8 cellular contexts compared by ENCODE assay signal in genomic region chr21:25881524-25882376, GRCh38.
A peak's percentile ranks its signal among the peaks of the same experiment; 100 is the strongest.
DNase-seq lines count a peak whose midpoint lies in the region; ATAC-seq and TF ChIP-seq lines count a peak whose summit lies in the region.

No MANE protein-coding gene starts in this region.

- DNase-seq in DMS53 (lab: John Stamatoyannopoulos, UW) (peak; percentile 65), GM20000 (ENCODE audit: low spot score) (peak; percentile 68), PC-3 (peak; percentile 73), fibroblast of lung (ENCODE audit: low read depth in 2 of 2) (peak; percentile 41 to 70), neural progenitor cell (ENCODE audit: low spot score) (peak; percentile 57), thyroid gland (peak; percentile 56 to 65)
- DNase-seq in activated T-cell treated with anti-CD3 and anti-CD28 coated beads, Interleukin-2, amount 50 U/mL, for 1 hour: peak; percentile 56

- H3K4me1 ChIP-seq in PC-3 (ENCODE audit: insufficient read depth, low read length): peaks cover 34% of the 10 kb centered on the region
- no peaks in the 10 kb centered on the region for H3K4me1 ChIP-seq in fibroblast of lung (ENCODE audit: control insufficient read depth, extremely low read depth, insufficient read depth, low read length)
- H3K4me1 ChIP-seq in neural progenitor cell: no peaks in the 10 kb centered on the region
- peaks cover 0 to 5% of the 10 kb centered on the region in 2 donors for H3K4me1 ChIP-seq in thyroid gland

- H3K9ac ChIP-seq in PC-3 (ENCODE audit: low read length) (no peak overlapping the region), fibroblast of lung (ENCODE audit: insufficient read depth, low read length) (no peak overlapping the region), neural progenitor cell (no peak overlapping the region)

- no peak overlapping the region for H3K27ac Mint-ChIP-seq in neural progenitor cell

- H3K27ac ChIP-seq in PC-3 (ENCODE audit: low read length) (no peak overlapping the region), fibroblast of lung (ENCODE audit: insufficient read depth, low read length) (no peak overlapping the region), neural progenitor cell (no peak overlapping the region), thyroid gland (no peak overlapping the region)

- TF ChIP-seq POLR2A in thyroid gland (IDR thresholded peaks at IDR 0.05): no peak

- H3K4me3 Mint-ChIP-seq in neural progenitor cell: no peak overlapping the region

- no peaks in the 10 kb centered on the region for H3K9me2 ChIP-seq in PC-3 (replicated peaks; ENCODE audit: low read length)

- H2AFZ ChIP-seq in PC-3 (ENCODE audit: low read length) (no peak overlapping the region), fibroblast of lung (ENCODE audit: low read length) (no peak overlapping the region), neural progenitor cell (replicated peaks) (no peak overlapping the region)

- H3F3A ChIP-seq in PC-3 (ENCODE audit: low read length, unreplicated experiment) (no peaks in the 10 kb centered on the region), neural progenitor cell (ENCODE audit: low read depth) (peaks cover 4% of the 10 kb centered on the region)

- 67 to 69% methylated on average over 16 to 17 of the region's 17 CpGs for WGBS in thyroid gland, 2 donors

- H3K27me3 ChIP-seq in PC-3 (ENCODE audit: low read length) (no peaks in the 10 kb centered on the region), fibroblast of lung (ENCODE audit: control insufficient read depth, insufficient read depth, low read length) (no peaks in the 10 kb centered on the region), neural progenitor cell (no peaks in the 10 kb centered on the region), thyroid gland (no peaks in the 10 kb centered on the region)

- H3K4me3 ChIP-seq in PC-3 (ENCODE audit: low read length): no peak overlapping the region
- no peak overlapping the region for H3K4me3 ChIP-seq in fibroblast of lung (replicated peaks in 1 of 4; ENCODE audit: control extremely low read depth in 1 of 4, insufficient read depth in 1 of 4, low read depth in 3 of 4, low read length in 4 of 4)
- no peak overlapping the region for H3K4me3 ChIP-seq in neural progenitor cell
- H3K4me3 ChIP-seq in thyroid gland (replicated peaks in 1 of 3): no peak overlapping the region

- H4K20me1 ChIP-seq in PC-3 (ENCODE audit: low read length) (no peaks in the 10 kb centered on the region), fibroblast of lung (ENCODE audit: control insufficient read depth, extremely low read depth, insufficient read depth, low read length) (no peaks in the 10 kb centered on the region), neural progenitor cell (ENCODE audit: low read depth) (no peaks in the 10 kb centered on the region)

- peaks cover 3% of the 10 kb centered on the region for H3K27me3 Mint-ChIP-seq in neural progenitor cell (ENCODE audit: insufficient read depth, low read depth)

- H3K4me2 ChIP-seq in PC-3 (ENCODE audit: low read length) (no peak overlapping the region), fibroblast of lung (ENCODE audit: extremely low read depth, insufficient read depth, low read length) (no peak overlapping the region), neural progenitor cell (no peak overlapping the region)

- H3K79me2 ChIP-seq in PC-3 (ENCODE audit: low read length) (no peaks in the 10 kb centered on the region), fibroblast of lung (ENCODE audit: control insufficient read depth, insufficient read depth, low read length) (no peaks in the 10 kb centered on the region), neural progenitor cell (ENCODE audit: low read depth) (no peaks in the 10 kb centered on the region)

- no peaks in the 10 kb centered on the region for H3K4me1 Mint-ChIP-seq in neural progenitor cell

- TF ChIP-seq CTCF in GM20000 (IDR thresholded peaks at IDR 0.05; ENCODE audit: extremely low read depth, missing control alignments) (peak; percentile 86), PC-3 (conservative IDR thresholded peaks at IDR 0.05; ENCODE audit: low read depth, low read length) (peak; percentile 98), fibroblast of lung (conservative IDR thresholded peaks at IDR 0.05 in 1 of 2, IDR thresholded peaks at IDR 0.05 in 1 of 2; ENCODE audit: low read depth in 1 of 2, low read length in 2 of 2) (peak; percentile 96 to 99), neural progenitor cell (IDR thresholded peaks at IDR 0.05) (peak; percentile 91), thyroid gland (IDR thresholded peaks at IDR 0.05) (peak; percentile 80 to 94 (median 83))

- intact Hi-C loops in PC-3 (cut with micrococcal nuclease) (loop anchor here (5.0 kb wide), 2 partner anchors 286 to 836 kb away; no protein-coding TSS in a partner anchor), thyroid gland (cut with DNase I) (loop anchor here (2.0 to 10.0 kb wide), 2 partner anchors 289 to 833 kb away; partner anchors contain the start of gene APP)

- peaks cover 3% of the 10 kb centered on the region for H3K9me3 Mint-ChIP-seq in neural progenitor cell

- CTCF ChIA-PET in PC-3 (lab: Charles Lee): no interaction called here

- POLR2A ChIA-PET in PC-3 (lab: Charles Lee; ENCODE audit: unreplicated experiment): no interaction called here

- H3K36me3 Mint-ChIP-seq in neural progenitor cell: peaks cover 45% of the 10 kb centered on the region

- BruUV-seq in PC-3 (replicated peaks; lab: Mats Ljungman, UMichigan): no TSS peak

- ATAC-seq in HG03565 (IDR thresholded peaks at IDR 0.05; ENCODE audit: unreplicated experiment) (peak; percentile 91), PC-3 (peak; percentile 37)

- H3K9me3 ChIP-seq in PC-3 (ENCODE audit: low read length): no peaks in the 10 kb centered on the region
- no peaks in the 10 kb centered on the region for H3K9me3 ChIP-seq in fibroblast of lung (ENCODE audit: control insufficient read depth, insufficient read depth, low read depth, low read length)
- H3K9me3 ChIP-seq in neural progenitor cell (ENCODE audit: low read depth): no peaks in the 10 kb centered on the region
- no peaks in the 10 kb centered on the region for H3K9me3 ChIP-seq in thyroid gland

- H3K36me3 ChIP-seq in PC-3 (ENCODE audit: low read depth, low read length) (peaks cover 18% of the 10 kb centered on the region), fibroblast of lung (ENCODE audit: control insufficient read depth, insufficient read depth, low read length) (peaks cover 3% of the 10 kb centered on the region), neural progenitor cell (peaks cover 6% of the 10 kb centered on the region), thyroid gland (peaks cover 5 to 7% of the 10 kb centered on the region in 2 donors)
